In genomic region chr5:170761048-170761707, GRCh38 we compare ENCODE assay signal across 26 cellular contexts. TPM values are rescaled to one million over a fixed set of nuclear protein-coding genes. Genes with fewer than 3 reads are reported as not detected.
A peak's percentile ranks its signal among the peaks of the same experiment; 100 is the strongest.
DNase-seq lines count a peak whose midpoint lies in the region; ATAC-seq and TF ChIP-seq lines count a peak whose summit lies in the region.
"Had no signal": no experiment of that assay in that cellular context is flagged by ENCODE, and none has a peak within 500 bp of the region (broad histone marks: within the 10 kb centered on the region; RNA-seq: fewer than 3 reads in every experiment).

No MANE protein-coding gene starts in this region.

- H3K27me3 ChIP-seq in HUES48 (ENCODE audit: control insufficient read depth, insufficient read depth, low read length) (no peaks in the 10 kb centered on the region), iPS-20b (ENCODE audit: insufficient read depth, low read length) (no peaks in the 10 kb centered on the region)
- H3K27me3 ChIP-seq: Peyer's patch had no signal

- no peak for TF ChIP-seq CTCF in endothelial cell (IDR thresholded peaks at IDR 0.05; ENCODE audit: unreplicated experiment)

- H3K27ac ChIP-seq in HUES48 (ENCODE audit: low read depth, low read length): peak overlapping the region; percentile 90
- H3K27ac ChIP-seq in iPS-20b (ENCODE audit: low read length): peak overlapping the region; percentile 3
- H3K27ac ChIP-seq: C4-2B, Peyer's patch had no signal

- H3K9me3 ChIP-seq in HUES48 (ENCODE audit: control insufficient read depth, insufficient read depth, low read length) (no peaks in the 10 kb centered on the region), iPS-20b (ENCODE audit: insufficient read depth, low read depth, low read length) (no peaks in the 10 kb centered on the region)
- H3K9me3 ChIP-seq: Caco-2, Peyer's patch had no signal

- H3K9me3 Mint-ChIP-seq in endothelial cell (ENCODE audit: unreplicated experiment): no peaks in the 10 kb centered on the region
- no peaks in the 10 kb centered on the region for H3K9me3 Mint-ChIP-seq in activated T-cell treated with anti-CD3 and anti-CD28 coated beads, Interleukin-2, amount 50 U/mL, for 24 hours
- H3K9me3 Mint-ChIP-seq: CD8-positive, alpha-beta T cell had no signal

- H3K4me1 ChIP-seq in HUES48 (ENCODE audit: control insufficient read depth, insufficient read depth, low read length): peaks cover 20% of the 10 kb centered on the region
- peaks cover 13% of the 10 kb centered on the region for H3K4me1 ChIP-seq in iPS-20b (ENCODE audit: insufficient read depth, low read length)

- H3K27ac Mint-ChIP-seq in endothelial cell (ENCODE audit: unreplicated experiment): peak overlapping the region; percentile 12
- no peak overlapping the region for H3K27ac Mint-ChIP-seq in activated T-cell treated with anti-CD3 and anti-CD28 coated beads, Interleukin-2, amount 50 U/mL, for 24 hours
- H3K27ac Mint-ChIP-seq: B cell; CD8-positive, alpha-beta T cell had no signal

- peaks cover 28% of the 10 kb centered on the region for H3K4me1 Mint-ChIP-seq in endothelial cell (ENCODE audit: unreplicated experiment)
- no peaks in the 10 kb centered on the region for H3K4me1 Mint-ChIP-seq in activated T-cell treated with anti-CD3 and anti-CD28 coated beads, Interleukin-2, amount 50 U/mL, for 24 hours (ENCODE audit: low read depth)
- H3K4me1 Mint-ChIP-seq: B cell had no signal

- peak overlapping the region; percentile 26 for H3K4me3 ChIP-seq in HUES48 (ENCODE audit: low read depth, low read length)
- peak overlapping the region; percentile 37; the same call in 1 of the 2 replicates for H3K4me3 ChIP-seq in iPS-20b (ENCODE audit: low read length)
- H3K4me3 ChIP-seq: Peyer's patch had no signal

- no peak overlapping the region for H3K4me3 Mint-ChIP-seq in endothelial cell (ENCODE audit: unreplicated experiment)
- no peak overlapping the region for H3K4me3 Mint-ChIP-seq in activated T-cell treated with anti-CD3 and anti-CD28 coated beads, Interleukin-2, amount 50 U/mL, for 24 hours
- H3K4me3 Mint-ChIP-seq: B cell; CD8-positive, alpha-beta T cell had no signal

- H3K27me3 Mint-ChIP-seq in endothelial cell (ENCODE audit: unreplicated experiment): peaks cover 3% of the 10 kb centered on the region
- H3K27me3 Mint-ChIP-seq in activated T-cell treated with anti-CD3 and anti-CD28 coated beads, Interleukin-2, amount 50 U/mL, for 24 hours: no peaks in the 10 kb centered on the region

- DNase-seq in endothelial cell (ENCODE audit: low spot score): no peak
- DNase-seq in activated T-cell treated with anti-CD3 and anti-CD28 coated beads, Interleukin-2, amount 50 U/mL, for 24 hours: no peak
- no peak for DNase-seq in NCI-H2029 (lab: John Stamatoyannopoulos, UW)
- DNase-seq in NCI-H1436 (lab: John Stamatoyannopoulos, UW): no peak
- DNase-seq: Caco-2; CD8-positive, alpha-beta T cell; DMS 273 treated with DMSO at 0.1 percent for 48 hours; DMS79; EL; GF-D8; NCI-H1048; NCI-H1417; NCI-H1694 treated with DMSO at 0.1 percent for 48 hours; NCI-H2081 treated with DMSO at 0.1 percent for 48 hours; NCI-H2171; NCI-H226; NCI-H510A; NCI-H69; Peyer's patch; SHP77 treated with DMSO at 0.1 percent for 48 hours had no signal

- H3K36me3 Mint-ChIP-seq in endothelial cell (ENCODE audit: low read depth, unreplicated experiment): peaks cover 8% of the 10 kb centered on the region
- H3K36me3 Mint-ChIP-seq in activated T-cell treated with anti-CD3 and anti-CD28 coated beads, Interleukin-2, amount 50 U/mL, for 24 hours (ENCODE audit: low read depth): no peaks in the 10 kb centered on the region
- H3K36me3 Mint-ChIP-seq: CD8-positive, alpha-beta T cell had no signal

- H3K36me3 ChIP-seq in HUES48 (ENCODE audit: control insufficient read depth, insufficient read depth, low read length) (no peaks in the 10 kb centered on the region), iPS-20b (ENCODE audit: insufficient read depth, low read depth, low read length) (no peaks in the 10 kb centered on the region)
- H3K36me3 ChIP-seq: Peyer's patch had no signal

- H3K9ac ChIP-seq in HUES48 (ENCODE audit: low read depth, low read length) (peak overlapping the region; percentile 83; the same call in 1 of the 2 replicates), iPS-20b (ENCODE audit: low read depth, low read length) (peak overlapping the region; percentile 74; the same call in 1 of the 2 replicates)

- ATAC-seq in HG03439 (IDR thresholded peaks at IDR 0.05; ENCODE audit: unreplicated experiment): no peak
- ATAC-seq: CD8-positive, alpha-beta T cell had no signal

RNA-seq across cellular contexts. Expression of gene GABRP, which starts 22.3 kb away (rescaled TPM):
- 23.5 TPM for total RNA-seq in endothelial cell (ENCODE audit: unreplicated experiment)
- total RNA-seq: B cell; CD8-positive, alpha-beta T cell; OCI-LY7 had no signal
